Comparison of ENCODE assay signal across 9 cellular contexts in the genomic region with DNA sequence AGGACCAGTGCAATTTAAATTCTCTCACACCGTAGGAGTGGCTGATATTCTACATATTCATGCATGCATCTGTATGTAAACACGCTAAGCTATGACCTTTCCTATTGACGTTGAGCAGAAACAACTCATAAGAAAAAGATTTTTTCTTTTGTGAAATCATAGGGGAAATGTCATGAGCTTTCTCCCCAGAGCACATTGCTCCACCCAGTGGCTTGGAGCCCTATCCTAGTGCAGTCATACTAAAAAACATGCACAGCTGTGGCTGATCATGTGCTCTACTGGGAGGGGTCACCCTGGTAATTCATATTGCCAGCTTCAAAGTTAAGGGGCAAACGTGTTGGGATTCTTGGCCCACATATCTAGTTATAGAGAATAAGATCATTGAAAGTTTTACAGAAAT. TPM values are rescaled to one million over a fixed set of nuclear protein-coding genes. Genes with fewer than 3 reads are reported as not detected.
A peak's percentile ranks its signal among the peaks of the same experiment; 100 is the strongest.
DNase-seq lines count a peak whose midpoint lies in the region; ATAC-seq, FAIRE-seq and TF ChIP-seq lines count a peak whose summit lies in the region.
"Had no signal": no experiment of that assay in that cellular context is flagged by ENCODE, and none has a peak within 500 bp of the region (broad histone marks: within the 10 kb centered on the region; RNA-seq: fewer than 3 reads in every experiment).

No MANE protein-coding gene starts in this region.

- intact Hi-C loops in K562 (cut with micrococcal nuclease): loop anchor here (1.0 kb wide), 1 partner anchor 14 kb away; no protein-coding TSS in a partner anchor

- POLR2A ChIA-PET in K562 (lab: Yijun Ruan, JAX): interaction anchor here (1.2 to 1.4 kb wide), 2 partner anchors 57 to 275 kb away, joined by 3 to 5 read pairs; no protein-coding TSS in a partner anchor

- peak; percentile 74 for FAIRE-seq in K562 (lab: Jason Lieb, UNC)

- TF ChIP-seq RAD21 in K562 (CRISPR knock-in tag; conservative IDR thresholded peaks at IDR 0.05 in 1 of 2, IDR thresholded peaks at IDR 0.05 in 1 of 2): peak in 1 of 2 experiments; percentile 47; a peak in 2 of 4 replicates

- in situ Hi-C loops in K562 (cut with MboI): no loop called here

- no peak overlapping the region for H3K4me3 ChIP-seq in Jurkat, Clone E6-1 (ENCODE audit: low read length)
- H3K4me3 ChIP-seq in K562 (no peak overlapping the region), lung (no peak overlapping the region)

- 15% methylated on average over 4 of the region's 4 CpGs for WGBS in K562 (ENCODE audit: insufficient coverage, low coverage, missing lambda C conversion rate)
- 44 to 57% methylated on average over 4 of the region's 4 CpGs for WGBS in lung, 2 donors

- peak overlapping the region; percentile 87 for H2AFZ ChIP-seq in K562 (ENCODE audit: low read depth, low read length)

- no peak for TF ChIP-seq POLR2A in K562 (conservative IDR thresholded peaks at IDR 0.05)

- peaks cover 31% of the 10 kb centered on the region for H3K79me2 ChIP-seq in K562 (ENCODE audit: control insufficient read depth, insufficient read depth, low read length)

- peaks cover 7% of the 10 kb centered on the region for H4K20me1 ChIP-seq in K562 (replicated peaks; ENCODE audit: control insufficient read depth, insufficient read depth, low read length)

- H3K27me3 ChIP-seq in K562 (ENCODE audit: control insufficient read depth in 2 of 2, insufficient read depth in 2 of 2, low read length in 2 of 2) (no peaks in the 10 kb centered on the region), lung (ENCODE audit: control insufficient read depth, insufficient read depth) (no peaks in the 10 kb centered on the region)

- 0 out of 2 replicates have a peak, but pooled peaks have one; percentile 5 for TF ChIP-seq EP300 in K562 (IDR thresholded peaks at IDR 0.05; ENCODE audit: low read length)

- H3K36me3 ChIP-seq in K562 (ENCODE audit: control insufficient read depth, insufficient read depth, low read length): peaks cover 12% of the 10 kb centered on the region; the same call in 1 of the 3 replicates
- H3K36me3 ChIP-seq in lung (ENCODE audit: control insufficient read depth in 2 of 2, insufficient read depth in 2 of 2, low read length in 2 of 2): no peaks in the 10 kb centered on the region

- no peaks in the 10 kb centered on the region for H3K9me3 ChIP-seq in K562 (replicated peaks; ENCODE audit: control insufficient read depth, insufficient read depth, low read depth, low read length)
- H3K9me3 ChIP-seq in lung (ENCODE audit: control insufficient read depth in 2 of 2, insufficient read depth in 1 of 2, low read length in 1 of 2): no peaks in the 10 kb centered on the region

- H3K9me1 ChIP-seq in K562 (ENCODE audit: control insufficient read depth, insufficient read depth, low read length): no peaks in the 10 kb centered on the region

- H3K4me1 ChIP-seq in K562 (replicated peaks in 1 of 2; ENCODE audit: control insufficient read depth in 2 of 2, insufficient read depth in 2 of 2, low read length in 2 of 2) (peaks cover 2 to 33% of the 10 kb centered on the region in 2 experiments), lung (ENCODE audit: control insufficient read depth in 2 of 2, insufficient read depth in 2 of 2, low read length in 2 of 2) (peaks cover 6 to 12% of the 10 kb centered on the region in 2 donors)

- H3K9ac ChIP-seq in K562 (ENCODE audit: insufficient read depth in 1 of 2, low read depth in 2 of 2, low read length in 2 of 2): peak overlapping the region in 1 of 2 experiments; percentile 69; a peak in 1 of 4 replicates

- ATAC-seq in K562: peak; percentile 59
- ATAC-seq in lung (ENCODE audit: insufficient read depth, low FRiP score): no peak
- ATAC-seq in GM21390 (IDR thresholded peaks at IDR 0.05; ENCODE audit: unreplicated experiment): no peak
- no peak for ATAC-seq in GM21528 (IDR thresholded peaks at IDR 0.05; ENCODE audit: low FRiP score, unreplicated experiment)

- TF ChIP-seq CTCF in K562 (IDR thresholded peaks at IDR 0.05 in 2 of 3, conservative IDR thresholded peaks at IDR 0.05 in 1 of 3; ENCODE audit: insufficient read depth in 2 of 3, low read depth in 1 of 3, low read length in 3 of 3) (peak; percentile 19 to 48 (median 23); a peak in 2 of 6 replicates), lung (IDR thresholded peaks at IDR 0.05; ENCODE audit: control extremely low read depth, extremely low read depth) (no peak), GM20000 (IDR thresholded peaks at IDR 0.05; ENCODE audit: extremely low read depth, missing control alignments) (no peak)

- H3K4me2 ChIP-seq in K562 (ENCODE audit: insufficient read depth, low read length): peak overlapping the region; percentile 74

- peak; percentile 68 for DNase-seq in AG08396 (ENCODE audit: low spot score)
- DNase-seq in Jurkat, Clone E6-1 (ENCODE audit: low read depth, low spot score): peak; percentile 56
- peak; percentile 46 to 77 (median 56) for DNase-seq in K562 (ENCODE audit: extremely low read depth in 1 of 4, low spot score in 3 of 4)
- peak; percentile 46 for DNase-seq in lung (ENCODE audit: low spot score)
- DNase-seq in GM20000 (ENCODE audit: low spot score): no peak
- DNase-seq in NCI-H1105 (lab: John Stamatoyannopoulos, UW): no peak
- DNase-seq: NCI-H187 treated with DMSO at 0.1 percent for 48 hours had no signal

- H3K27ac ChIP-seq in K562 (ENCODE audit: extremely low read depth, low read depth, low read length) (0 out of 3 replicates have a peak overlapping the region, but pooled peaks have one; percentile 23), lung (ENCODE audit: low read depth in 1 of 2, low read length in 1 of 2) (no peak overlapping the region)

- CTCF ChIA-PET in K562 (lab: Yijun Ruan, JAX; ENCODE audit: low intra/inter-chr PET ratio): interaction anchor here (0.6 to 0.7 kb wide), 2 partner anchors 185 to 1651 kb away, joined by 3 read pairs; no protein-coding TSS in a partner anchor

- BruUV-seq in K562 (replicated peaks; lab: Mats Ljungman, UMichigan): no TSS peak

TF ChIP-seq in K562, 482 proteins besides CTCF, POLR2A, EP300 and RAD21 (continues in another document):
- no peak for TF ChIP-seq ZKSCAN1 (IDR thresholded peaks at IDR 0.05; ENCODE audit: low read depth, low read length)
- no peak for TF ChIP-seq ZC3H11A (IDR thresholded peaks at IDR 0.05; ENCODE audit: low read depth, low read length)
- TF ChIP-seq CREB1 (IDR thresholded peaks at IDR 0.05): no peak
- no peak for TF ChIP-seq CREB1 (CRISPR knock-in tag; IDR thresholded peaks at IDR 0.05)
- TF ChIP-seq, protein P1, sequence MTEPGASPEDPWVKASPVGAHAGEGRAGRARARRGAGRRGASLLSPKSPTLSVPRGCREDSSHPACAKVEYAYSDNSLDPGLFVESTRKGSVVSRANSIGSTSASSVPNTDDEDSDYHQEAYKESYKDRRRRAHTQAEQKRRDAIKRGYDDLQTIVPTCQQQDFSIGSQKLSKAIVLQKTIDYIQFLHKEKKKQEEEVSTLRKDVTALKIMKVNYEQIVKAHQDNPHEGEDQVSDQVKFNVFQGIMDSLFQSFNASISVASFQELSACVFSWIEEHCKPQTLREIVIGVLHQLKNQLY (CRISPR knock-in tag; conservative IDR thresholded peaks at IDR 0.05): no peak
- no peak for TF ChIP-seq ARHGAP35 (IDR thresholded peaks at IDR 0.05; ENCODE audit: partially characterized antibody)

RNA-seq across cellular contexts. Expression of a gene that starts 1.8 kb away (rescaled TPM):
- 27.1 TPM for polyA plus RNA-seq in Jurkat, Clone E6-1 (2012; ENCODE audit: insufficient read depth, insufficient read length)
- 28.7 and 34.6 TPM in 2 replicates for total RNA-seq in K562 (2011; cell fraction: chromatin; rRNA removed; ENCODE audit: low replicate concordance)
- total RNA-seq in K562 (2011; cell fraction: nucleolus; rRNA removed): 24.3 and 27.2 TPM in 2 replicates
- 38.3 and 58.0 TPM in 2 replicates for total RNA-seq in K562 (2011; cell fraction: nucleoplasm; rRNA removed)
- total RNA-seq in K562 (2014; rRNA removed): 22.8 and 26.5 TPM in 2 replicates
- 28.2 and 31.4 TPM in 2 replicates for total RNA-seq in K562 (2014; rRNA removed; fragmentation: Illumina TruSeq; extraction: Trizol)
- total RNA-seq in K562 (2015; rRNA removed; fragmentation: Illumina TruSeq; extraction: Trizol): 38.2 and 39.7 TPM in 2 replicates
- total RNA-seq in K562 (2021): 23.9 and 24.1 TPM in 2 replicates
- polyA plus RNA-seq in K562 (2011; rRNA removed): 11.5 and 20.0 TPM in 2 replicates
- 9.6 TPM in 2 replicates for polyA plus RNA-seq in K562 (2011; cell fraction: cytosol; rRNA removed)
- 11.6 and 12.9 TPM in 2 replicates for polyA plus RNA-seq in K562 (2011; cell fraction: nucleus; rRNA removed)
- polyA plus RNA-seq in K562 (2012): 22.1 and 28.2 TPM in 2 replicates
- polyA plus RNA-seq in K562 (2014; fragmentation: Illumina TruSeq; extraction: Trizol): 27.0 and 29.7 TPM in 2 replicates
- polyA plus RNA-seq in K562 (2014; fragmentation: Nextera tagmentation; extraction: Ambion mirVana): 10 to 100 TPM; 11.3 to 17.0 TPM
- polyA plus RNA-seq in K562 (2014; rRNA removed): 18.9 and 20.7 TPM in 2 replicates
- polyA minus RNA-seq in K562 (2011; rRNA and poly(A)+ RNA removed): 15.6 and 22.3 TPM in 2 replicates
- 12.6 and 14.6 TPM in 2 replicates for polyA minus RNA-seq in K562 (2011; cell fraction: cytosol; rRNA and poly(A)+ RNA removed)
- polyA minus RNA-seq in K562 (2011; cell fraction: nucleus; rRNA and poly(A)+ RNA removed): 10.2 and 15.2 TPM in 2 replicates
- total RNA-seq in lung: 10 to 100 TPM; 26.0 to 26.4 TPM
- polyA plus RNA-seq in lung: 10 to 100 TPM; 15.3 to 17.8 TPM

RNA-seq across cellular contexts. Expression of a gene that starts 9.3 kb away (rescaled TPM):
- 14.4 TPM for polyA plus RNA-seq in Jurkat, Clone E6-1 (2012; ENCODE audit: insufficient read depth, insufficient read length)
- 7.4 and 16.8 TPM in 2 replicates for total RNA-seq in K562 (2011; cell fraction: chromatin; rRNA removed; ENCODE audit: low replicate concordance)
- 17.1 and 29.2 TPM in 2 replicates for total RNA-seq in K562 (2011; cell fraction: nucleolus; rRNA removed)
- 11.0 and 14.4 TPM in 2 replicates for total RNA-seq in K562 (2011; cell fraction: nucleoplasm; rRNA removed)
- total RNA-seq in K562 (2014; rRNA removed) (23.4 and 25.4 TPM in 2 replicates), K562 (2014; rRNA removed; fragmentation: Illumina TruSeq; extraction: Trizol) (4.3 and 4.8 TPM in 2 replicates), K562 (2015; rRNA removed; fragmentation: Illumina TruSeq; extraction: Trizol) (5.5 and 5.7 TPM in 2 replicates), K562 (2021) (26.7 and 33.1 TPM in 2 replicates), lung (10 to 100 TPM; 12.7 to 36.5 TPM)
- polyA plus RNA-seq in K562 (2011; rRNA removed) (4.5 and 9.5 TPM in 2 replicates), K562 (2014; fragmentation: Illumina TruSeq; extraction: Trizol) (4.2 and 4.7 TPM in 2 replicates), K562 (2014; fragmentation: Nextera tagmentation; extraction: Ambion mirVana) (1 to 10 TPM; 1.1 to 1.9 TPM), K562 (2014; rRNA removed) (16.2 and 21.5 TPM in 2 replicates), lung (10 to 100 TPM; 10.8 to 28.7 TPM)
- 4.6 and 46.8 TPM in 2 replicates for polyA plus RNA-seq in K562 (2011; cell fraction: cytosol; rRNA removed)
- polyA plus RNA-seq in K562 (2011; cell fraction: nucleus; rRNA removed): 3.1 and 13.4 TPM in 2 replicates
- 11.4 and 15.1 TPM in 2 replicates for polyA plus RNA-seq in K562 (2012)
- polyA minus RNA-seq in K562 (2011; rRNA and poly(A)+ RNA removed): 1.9 and 7.4 TPM in 2 replicates
- polyA minus RNA-seq in K562 (2011; cell fraction: cytosol; rRNA and poly(A)+ RNA removed): 10.8 and 23.4 TPM in 2 replicates
- polyA minus RNA-seq in K562 (2011; cell fraction: nucleus; rRNA and poly(A)+ RNA removed): 8.1 and 17.0 TPM in 2 replicates

Comparison
In these comparisons a context has a peak if more than half of its experiments do, and no peak if none do; other contexts are left out.
1. DNase-seq: peak in AG08396 (single experiment), Jurkat, Clone E6-1 (single experiment), K562 (4 of 4) and lung (single experiment); none in GM20000 (single experiment) and NCI-H1105 (single experiment).
2. CTCF ChIP-seq: peak in K562 (3 of 3); none in lung (single experiment) and GM20000 (single experiment).